ENCODE assay signal across 8 cellular contexts in genomic region chr17:82457071-82457789, GRCh38. TPM values are rescaled to one million over a fixed set of nuclear protein-coding genes. Genes with fewer than 3 reads are reported as not detected.
DNase-seq lines count a peak whose midpoint lies in the region; ATAC-seq and TF ChIP-seq lines count a peak whose summit lies in the region.

No MANE protein-coding gene starts in this region.

- no peak for ATAC-seq in HG03280 (IDR thresholded peaks at IDR 0.05; ENCODE audit: unreplicated experiment)

- H3K36me3 ChIP-seq in WERI-Rb-1, result peaks cover 27% of the 10 kb centered on the region

- DNase-seq in NCI-H345 (lab: John Stamatoyannopoulos, UW) (peak; percentile 24), NCI-H345 treated with DMSO at 0.1 percent for 48 hours (lab: John Stamatoyannopoulos, UW; ENCODE audit: unreplicated experiment) (no peak), WERI-Rb-1 (no peak), cardiac septum (ENCODE audit: low spot score) (peak; percentile 86), NCI-H510A treated with DMSO at 0.1 percent for 48 hours (lab: John Stamatoyannopoulos, UW) (no peak), hippocampal formation (lab: John Stamatoyannopoulos, UW) (no peak)

- H3K4me3 ChIP-seq in WERI-Rb-1 (ENCODE audit: low read depth, low read length) (peak overlapping the region; percentile 85), skin epidermis (peak overlapping the region in 3 of 7 experiments; percentile 95 to 100 (median 98))

- peaks cover 17% of the 10 kb centered on the region for H3K9me3 ChIP-seq in WERI-Rb-1 (ENCODE audit: severe bottlenecking)

- peak overlapping the region; percentile 100 for H3K27ac ChIP-seq in WERI-Rb-1
- H3K27ac ChIP-seq in skin epidermis, result peak overlapping the region in 20 of 21 experiments; percentile 41 to 100 (median 100)

- intact Hi-C loops in cardiac septum (cut with DNase I), result no loop called here

- no peaks in the 10 kb centered on the region for H3K27me3 ChIP-seq in WERI-Rb-1 (ENCODE audit: insufficient read depth, low read depth, severe bottlenecking)

- TF ChIP-seq CTCF in WERI-Rb-1 (IDR thresholded peaks at IDR 0.05; ENCODE audit: low read depth, low read length), result no peak

RNA-seq across cellular contexts. Expression of gene NARF, which starts 1.3 kb away (rescaled TPM):
- 49.8 TPM for total RNA-seq in cardiac septum

RNA-seq across cellular contexts. Expression of gene CYBC1, which starts 6.7 kb away (rescaled TPM):
- 37.4 TPM for total RNA-seq in cardiac septum

RNA-seq across cellular contexts. Expression of gene OGFOD3, which starts 38.8 kb away (rescaled TPM):
- total RNA-seq in cardiac septum, result 31.3 TPM

RNA-seq across cellular contexts. Expression of gene HEXD, which starts 39.1 kb away (rescaled TPM):
- 14.3 TPM for total RNA-seq in cardiac septum

Comparison
In these comparisons a context has a peak if more than half of its experiments do, and no peak if none do; other contexts are left out.
1. DNase-seq: peak in NCI-H345 (single experiment) and cardiac septum (single experiment); none in NCI-H345 treated with DMSO at 0.1 percent for 48 hours (single experiment), WERI-Rb-1 (single experiment), NCI-H510A treated with DMSO at 0.1 percent for 48 hours (single experiment) and hippocampal formation (0 of 2).